Comparison of ENCODE assay signal across 24 cellular contexts in genomic region chr9:121731919-121732318, GRCh38.
DNase-seq lines count a peak whose midpoint lies in the region; ATAC-seq and TF ChIP-seq lines count a peak whose summit lies in the region.
"Had no signal": no experiment of that assay in that cellular context is flagged by ENCODE, and none has a peak within 500 bp of the region (broad histone marks: within the 10 kb centered on the region; RNA-seq: fewer than 3 reads in every experiment).

No MANE protein-coding gene starts in this region.

- no peaks in the 10 kb centered on the region for H3K27me3 ChIP-seq in CD8-positive, alpha-beta memory T cell (ENCODE audit: insufficient read depth, low read length, poor library complexity, severe bottlenecking)
- H3K27me3 ChIP-seq in mucosa of rectum (ENCODE audit: control insufficient read depth in 2 of 2, insufficient read depth in 2 of 2, low read length in 2 of 2) (no peaks in the 10 kb centered on the region), WERI-Rb-1 (ENCODE audit: insufficient read depth, low read depth, severe bottlenecking) (no peaks in the 10 kb centered on the region)
- H3K27me3 ChIP-seq: body of pancreas had no signal

- CTCF ChIA-PET in CD8-positive, alpha-beta memory T cell (lab: Charles Lee): interaction anchor here (1.1 kb wide), 1 partner anchor 249 kb away, joined by 3 read pairs; no protein-coding TSS in a partner anchor
- CTCF ChIA-PET in WTC11 (lab: Charles Lee): interaction anchor here (0.9 to 4.7 kb wide), 3 partner anchors 29 to 94 kb away, joined by 3 to 33 read pairs (median 4); no protein-coding TSS in a partner anchor

- no peak overlapping the region for H3K4me3 ChIP-seq in CD8-positive, alpha-beta memory T cell (ENCODE audit: low read length)
- H3K4me3 ChIP-seq in mucosa of rectum (ENCODE audit: low read length in 2 of 2): no peak overlapping the region
- no peak overlapping the region for H3K4me3 ChIP-seq in WERI-Rb-1 (ENCODE audit: low read depth, low read length)
- H3K4me3 ChIP-seq: body of pancreas had no signal

- POLR2A ChIA-PET in CD8-positive, alpha-beta memory T cell (lab: Charles Lee): no interaction called here
- POLR2A ChIA-PET in WTC11 (lab: Charles Lee): no interaction called here

- H3K4me3 Mint-ChIP-seq in CD8-positive, alpha-beta memory T cell: peak overlapping the region in 5 of 7 donors; percentile 21 to 85 (median 75)
- H3K4me3 Mint-ChIP-seq in WTC11: no peak overlapping the region
- no peak overlapping the region for H3K4me3 Mint-ChIP-seq in stimulated activated naive B cell treated with anti-CD40 and anti-IgM and Interleukin-4, amounts not matched to agents 10 μg/mL and 1 μg/mL and 100 μg/mL, for 72 hours
- H3K4me3 Mint-ChIP-seq: activated naive CD8-positive, alpha-beta T cell treated with anti-CD3 and anti-CD28 coated beads, Interleukin-2, amount 50 U/mL, for 24 hours; IgD-negative memory B cell; naive thymus-derived CD4-positive, alpha-beta T cell had no signal

- H3K9me3 Mint-ChIP-seq in CD8-positive, alpha-beta memory T cell: no peaks in the 10 kb centered on the region
- no peaks in the 10 kb centered on the region for H3K9me3 Mint-ChIP-seq in WTC11
- no peaks in the 10 kb centered on the region for H3K9me3 Mint-ChIP-seq in stimulated activated naive B cell treated with anti-CD40 and anti-IgM and Interleukin-4, amounts not matched to agents 10 μg/mL and 1 μg/mL and 100 μg/mL, for 72 hours
- H3K9me3 Mint-ChIP-seq: activated naive CD8-positive, alpha-beta T cell treated with anti-CD3 and anti-CD28 coated beads, Interleukin-2, amount 50 U/mL, for 24 hours; IgD-negative memory B cell had no signal

- no peaks in the 10 kb centered on the region for H3K36me3 Mint-ChIP-seq in CD8-positive, alpha-beta memory T cell
- no peaks in the 10 kb centered on the region for H3K36me3 Mint-ChIP-seq in WTC11
- H3K36me3 Mint-ChIP-seq in stimulated activated naive B cell treated with anti-CD40 and anti-IgM and Interleukin-4, amounts not matched to agents 10 μg/mL and 1 μg/mL and 100 μg/mL, for 72 hours: no peaks in the 10 kb centered on the region
- H3K36me3 Mint-ChIP-seq: naive thymus-derived CD4-positive, alpha-beta T cell had no signal

- H3K27ac ChIP-seq in CD8-positive, alpha-beta memory T cell (ENCODE audit: low read depth, low read length): no peak overlapping the region
- H3K27ac ChIP-seq in mucosa of rectum (ENCODE audit: low read depth in 2 of 2, low read length in 2 of 2): peak overlapping the region; percentile 86 to 92
- H3K27ac ChIP-seq in WERI-Rb-1: no peak overlapping the region
- H3K27ac ChIP-seq: body of pancreas had no signal

- peaks cover 38 to 44% (median 43%) of the 10 kb centered on the region in 3 donors for H3K4me1 Mint-ChIP-seq in CD8-positive, alpha-beta memory T cell
- peaks cover 40% of the 10 kb centered on the region for H3K4me1 Mint-ChIP-seq in WTC11
- H3K4me1 Mint-ChIP-seq in stimulated activated naive B cell treated with anti-CD40 and anti-IgM and Interleukin-4, amounts not matched to agents 10 μg/mL and 1 μg/mL and 100 μg/mL, for 72 hours: peaks cover 5 to 11% of the 10 kb centered on the region in 2 donors

- H3K27me3 Mint-ChIP-seq in CD8-positive, alpha-beta memory T cell: peaks cover 7 to 19% of the 10 kb centered on the region in 2 donors
- peaks cover 3% of the 10 kb centered on the region; the same call in 1 of the 2 replicates for H3K27me3 Mint-ChIP-seq in WTC11 (ENCODE audit: low read depth)
- peaks cover 32 to 41% of the 10 kb centered on the region in 2 donors for H3K27me3 Mint-ChIP-seq in stimulated activated naive B cell treated with anti-CD40 and anti-IgM and Interleukin-4, amounts not matched to agents 10 μg/mL and 1 μg/mL and 100 μg/mL, for 72 hours

- peak overlapping the region; percentile 27 to 99 (median 92) for H3K27ac Mint-ChIP-seq in CD8-positive, alpha-beta memory T cell
- peak overlapping the region; percentile 77 for H3K27ac Mint-ChIP-seq in WTC11
- H3K27ac Mint-ChIP-seq in stimulated activated naive B cell treated with anti-CD40 and anti-IgM and Interleukin-4, amounts not matched to agents 10 μg/mL and 1 μg/mL and 100 μg/mL, for 72 hours: peak overlapping the region; percentile 6
- H3K27ac Mint-ChIP-seq: activated naive CD8-positive, alpha-beta T cell treated with anti-CD3 and anti-CD28 coated beads, Interleukin-2, amount 50 U/mL, for 24 hours; IgD-negative memory B cell; naive thymus-derived CD4-positive, alpha-beta T cell had no signal

- H3K9ac ChIP-seq in mucosa of rectum (ENCODE audit: low read depth in 1 of 2, low read length in 2 of 2): peak overlapping the region; percentile 38 to 73

- H3K36me3 ChIP-seq in CD8-positive, alpha-beta memory T cell (ENCODE audit: insufficient read depth, low read length): no peaks in the 10 kb centered on the region
- H3K36me3 ChIP-seq in mucosa of rectum (ENCODE audit: control insufficient read depth in 2 of 2, insufficient read depth in 2 of 2, low read length in 2 of 2) (no peaks in the 10 kb centered on the region), WERI-Rb-1 (peaks cover 17% of the 10 kb centered on the region)

- no peak for DNase-seq in CD8-positive, alpha-beta memory T cell
- no peak for DNase-seq in WTC11 (ENCODE audit: low spot score)
- no peak for DNase-seq in stimulated activated naive B cell treated with anti-CD40 and anti-IgM and Interleukin-4, amounts not matched to agents 10 μg/mL and 1 μg/mL and 100 μg/mL, for 72 hours
- no peak for DNase-seq in MV-4-11 (lab: John Stamatoyannopoulos, UW)
- DNase-seq in T-helper 9 cell: no peak
- DNase-seq in WERI-Rb-1: no peak
- DNase-seq: activated CD4-positive, alpha-beta T cell treated with anti-CD3 and anti-CD28 coated beads, Interleukin-2, amount 50 U/mL, for 48 hours; activated CD4-positive, CD25-positive, alpha-beta regulatory T cell; activated effector memory CD4-positive, alpha-beta T cell treated with Interleukin-2 at 50 U/mL for 16 hours; activated naive CD8-positive, alpha-beta T cell treated with anti-CD3 and anti-CD28 coated beads, Interleukin-2, amount 50 U/mL, for 24 hours; body of pancreas; C1 segment of cervical spinal cord; EL; mesendoderm; naive thymus-derived CD4-positive, alpha-beta T cell; NCI-H146; NCI-H2171; NCI-H524 treated with DMSO at 0.1 percent for 48 hours; posterior cingulate gyrus; stimulated activated CD4-positive, alpha-beta T cell treated with anti-CD3 and anti-CD28 coated beads, Interleukin-1b, Interleukin-23, amount 100 ng/mL, for 48 hours; stimulated activated naive CD8-positive, alpha-beta T cell treated with anti-CD3 and anti-CD28 coated beads, Interleukin-15, Interleukin-2, amounts not matched to agents 100 U/mL and 50 U/mL, for 24 hours had no signal

- ATAC-seq in WTC11 (no peak), HG03521 (IDR thresholded peaks at IDR 0.05; ENCODE audit: unreplicated experiment) (no peak)
- no peak for ATAC-seq in stimulated activated naive B cell treated with anti-CD40 and anti-IgM and Interleukin-4, amounts not matched to agents 10 μg/mL and 1 μg/mL and 100 μg/mL, for 72 hours (replicated peaks)
- ATAC-seq: activated naive CD8-positive, alpha-beta T cell treated with anti-CD3 and anti-CD28 coated beads, Interleukin-2, amount 50 U/mL, for 24 hours; body of pancreas; naive thymus-derived CD4-positive, alpha-beta T cell; stimulated activated naive CD8-positive, alpha-beta T cell treated with anti-CD3 and anti-CD28 coated beads, Interleukin-15, Interleukin-2, amounts not matched to agents 100 U/mL and 50 U/mL, for 24 hours had no signal

- H3K9me3 ChIP-seq in CD8-positive, alpha-beta memory T cell (ENCODE audit: low read length): no peaks in the 10 kb centered on the region
- no peaks in the 10 kb centered on the region for H3K9me3 ChIP-seq in mucosa of rectum (ENCODE audit: control insufficient read depth in 2 of 2, low read length in 2 of 2)
- no peaks in the 10 kb centered on the region for H3K9me3 ChIP-seq in WERI-Rb-1 (ENCODE audit: severe bottlenecking)
- H3K9me3 ChIP-seq: body of pancreas had no signal

- TF ChIP-seq CTCF in WTC11 (IDR thresholded peaks at IDR 0.05) (no peak), WERI-Rb-1 (IDR thresholded peaks at IDR 0.05; ENCODE audit: low read depth, low read length) (no peak)

- H3K4me1 ChIP-seq in CD8-positive, alpha-beta memory T cell (ENCODE audit: insufficient read depth, low read length): peaks cover 19% of the 10 kb centered on the region
- peaks cover 55 to 74% of the 10 kb centered on the region in 2 donors for H3K4me1 ChIP-seq in mucosa of rectum (ENCODE audit: control insufficient read depth in 2 of 2, insufficient read depth in 2 of 2, low read length in 2 of 2)

TF ChIP-seq in WTC11, 78 proteins besides CTCF, POLR2A, EP300 and RAD21:
- TF ChIP-seq USF2 (CRISPR knock-in tag; IDR thresholded peaks at IDR 0.05): no peak
- TF ChIP-seq TEAD1 (CRISPR knock-in tag; IDR thresholded peaks at IDR 0.05): no peak
- no peak for TF ChIP-seq JAZF1 (CRISPR knock-in tag; IDR thresholded peaks at IDR 0.05)
- TF ChIP-seq ZNF512 (CRISPR knock-in tag; IDR thresholded peaks at IDR 0.05; ENCODE audit: borderline replicate concordance): no peak
- TF ChIP-seq NFATC4 (CRISPR knock-in tag; IDR thresholded peaks at IDR 0.05): no peak

Comparison
In these comparisons a context has a peak if more than half of its experiments do, and no peak if none do; other contexts are left out.
1. H3K27ac ChIP-seq: peak in mucosa of rectum (2 of 2); none in CD8-positive, alpha-beta memory T cell (single experiment) and WERI-Rb-1 (single experiment).
2. H3K27ac Mint-ChIP-seq: peak in every context shown above with its lines; median percentile 92 in CD8-positive, alpha-beta memory T cell; 77 in WTC11; 6 in stimulated activated naive B cell treated with anti-CD40 and anti-IgM and Interleukin-4, amounts not matched to agents 10 μg/mL and 1 μg/mL and 100 μg/mL, for 72 hours.
3. H3K4me3 Mint-ChIP-seq: peak in CD8-positive, alpha-beta memory T cell (5 of 7); none in WTC11 (single experiment) and stimulated activated naive B cell treated with anti-CD40 and anti-IgM and Interleukin-4, amounts not matched to agents 10 μg/mL and 1 μg/mL and 100 μg/mL, for 72 hours (0 of 2).